ENCODE assay signal across 8 cellular contexts in the genomic region with DNA sequence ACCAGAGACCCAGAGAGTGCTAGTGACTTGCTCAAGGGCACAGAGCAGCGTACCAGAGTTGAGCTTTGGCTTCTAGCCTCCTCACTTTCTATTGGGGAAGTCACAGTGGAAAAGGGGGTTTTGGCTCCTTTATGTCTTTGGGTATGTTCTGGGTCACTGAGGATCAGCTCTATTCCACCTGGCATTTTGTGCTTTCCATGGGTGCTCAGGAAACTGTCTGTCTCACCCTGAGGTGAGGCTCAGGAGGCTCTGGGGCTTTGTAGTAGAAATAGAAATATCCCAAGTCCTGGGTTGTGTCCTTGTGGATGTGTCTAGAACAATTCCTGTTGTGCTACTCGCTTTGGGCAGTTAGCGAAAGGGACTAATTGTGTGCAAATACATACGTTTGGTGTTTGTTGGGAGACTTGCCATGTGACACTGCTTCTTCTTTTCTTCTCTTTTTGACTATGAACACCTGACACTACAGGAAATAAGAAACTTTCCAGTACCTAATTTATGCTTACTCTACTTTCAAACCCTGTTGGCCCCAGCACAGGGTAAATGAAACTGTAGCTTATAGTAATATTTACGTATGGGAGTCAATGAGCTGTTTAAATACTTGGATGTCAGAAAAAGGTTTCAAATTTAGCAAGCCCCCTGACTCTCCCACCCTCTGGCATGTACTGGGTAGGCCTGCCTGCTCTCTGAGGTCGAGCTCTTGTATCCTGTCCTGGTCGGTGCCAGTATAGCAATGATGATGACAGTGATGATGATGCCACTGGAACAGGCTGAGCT. TPM values are rescaled to one million over a fixed set of nuclear protein-coding genes. Genes with fewer than 3 reads are reported as not detected.
DNase-seq lines count a peak whose midpoint lies in the region; ATAC-seq and TF ChIP-seq lines count a peak whose summit lies in the region.

No MANE protein-coding gene starts in this region.

- H3K27ac Mint-ChIP-seq in stimulated activated memory B cell treated with anti-CD40 and anti-IgM and Interleukin-4, amounts not matched to agents 10 μg/mL and 1 μg/mL and 100 μg/mL, for 72 hours = no peak overlapping the region

- H4K20me1 ChIP-seq in SK-N-SH (ENCODE audit: insufficient read depth) = peaks cover 16% of the 10 kb centered on the region

- no peak overlapping the region for H3K4me3 Mint-ChIP-seq in stimulated activated memory B cell treated with anti-CD40 and anti-IgM and Interleukin-4, amounts not matched to agents 10 μg/mL and 1 μg/mL and 100 μg/mL, for 72 hours

- peaks cover 88% of the 10 kb centered on the region for H3K79me2 ChIP-seq in SK-N-SH (ENCODE audit: insufficient read depth)

- peaks cover 28 to 33% of the 10 kb centered on the region in 2 experiments for H3K4me1 ChIP-seq in SK-N-SH (ENCODE audit: control insufficient read depth in 1 of 2, insufficient read depth in 2 of 2, low read depth in 1 of 2, low read length in 1 of 2)
- H3K4me1 ChIP-seq in BE2C = peaks cover 5% of the 10 kb centered on the region; the same call in 1 of the 2 replicates

- H3K4me2 ChIP-seq in SK-N-SH = no peak overlapping the region

- peaks cover under 1% of the 10 kb centered on the region for H3K4me1 Mint-ChIP-seq in stimulated activated memory B cell treated with anti-CD40 and anti-IgM and Interleukin-4, amounts not matched to agents 10 μg/mL and 1 μg/mL and 100 μg/mL, for 72 hours

- H3K27me3 Mint-ChIP-seq in stimulated activated memory B cell treated with anti-CD40 and anti-IgM and Interleukin-4, amounts not matched to agents 10 μg/mL and 1 μg/mL and 100 μg/mL, for 72 hours = no peaks in the 10 kb centered on the region

- H3K4me3 ChIP-seq in SK-N-SH (ENCODE audit: low read depth in 2 of 2, low read length in 1 of 2) (no peak overlapping the region), BE2C (ENCODE audit: low read depth, low read length) (no peak overlapping the region)

- no peaks in the 10 kb centered on the region for H3K9me3 Mint-ChIP-seq in stimulated activated memory B cell treated with anti-CD40 and anti-IgM and Interleukin-4, amounts not matched to agents 10 μg/mL and 1 μg/mL and 100 μg/mL, for 72 hours

- H3K27ac ChIP-seq in SK-N-SH (ENCODE audit: low read depth in 2 of 2, low read length in 1 of 2) = peak overlapping the region in 1 of 2 experiments; percentile 10; a peak in 1 of 4 replicates

- no peak overlapping the region for H3K9ac ChIP-seq in SK-N-SH

- H3K9me3 ChIP-seq in SK-N-SH (no peaks in the 10 kb centered on the region), BE2C (no peaks in the 10 kb centered on the region)

- H3K27me3 ChIP-seq in SK-N-SH (ENCODE audit: insufficient read depth) = no peaks in the 10 kb centered on the region
- no peaks in the 10 kb centered on the region for H3K27me3 ChIP-seq in BE2C

- peaks cover 26% of the 10 kb centered on the region for H3K36me3 Mint-ChIP-seq in stimulated activated memory B cell treated with anti-CD40 and anti-IgM and Interleukin-4, amounts not matched to agents 10 μg/mL and 1 μg/mL and 100 μg/mL, for 72 hours

- CTCF ChIA-PET in SK-N-SH (lab: Yijun Ruan, JAX) = interaction anchor here (1.0 to 1.1 kb wide), 2 partner anchors 10 to 203 kb away, joined by 3 read pairs; no protein-coding TSS in a partner anchor

- H3F3A ChIP-seq in SK-N-SH (replicated peaks; ENCODE audit: insufficient read depth) = peaks cover 41% of the 10 kb centered on the region

- H3K36me3 ChIP-seq in SK-N-SH (replicated peaks in 1 of 2; ENCODE audit: control insufficient read depth in 1 of 2, insufficient read depth in 2 of 2, low read length in 1 of 2) (peaks cover 0 to 5% of the 10 kb centered on the region in 2 experiments), BE2C (no peaks in the 10 kb centered on the region)

- no peak for ATAC-seq in SK-N-SH treated with all-trans-retinoic acid at 6 μM for 48 hours
- peak; percentile 53 for ATAC-seq in HG03103 (IDR thresholded peaks at IDR 0.05; ENCODE audit: low read depth, unreplicated experiment)
- peak; percentile 90 for ATAC-seq in stimulated activated memory B cell treated with anti-CD40 and anti-IgM and Interleukin-4, amounts not matched to agents 10 μg/mL and 1 μg/mL and 100 μg/mL, for 72 hours
- no peak for ATAC-seq in omental fat pad (ENCODE audit: low FRiP score)

- no peak overlapping the region for H2AFZ ChIP-seq in SK-N-SH (ENCODE audit: low read depth)

- POLR2A ChIA-PET in SK-N-SH (lab: Yijun Ruan, JAX) = interaction anchor here (0.5 kb wide), 1 partner anchor 11 kb away, joined by 3 read pairs; no protein-coding TSS in a partner anchor

- DNase-seq in SK-N-SH (no peak), omental fat pad (ENCODE audit: low spot score) (no peak), C1 segment of cervical spinal cord (lab: John Stamatoyannopoulos, UW) (no peak), BE2C (no peak)
- peak; percentile 53 for DNase-seq in activated T-helper 9 cell treated with anti-CD3 and anti-CD28 coated beads, Interleukin-2, amount 50 U/mL, for 16 hours (ENCODE audit: low read depth)

- TF ChIP-seq RAD21 in SK-N-SH (IDR thresholded peaks at IDR 0.05; ENCODE audit: low read length) = no peak

- TF ChIP-seq EP300 in SK-N-SH (IDR thresholded peaks at IDR 0.05; ENCODE audit: borderline replicate concordance in 1 of 2, low read depth in 1 of 2, low read length in 1 of 2) = no peak

- no peak for TF ChIP-seq CTCF in SK-N-SH (IDR thresholded peaks at IDR 0.05)
- TF ChIP-seq CTCF in omental fat pad (IDR thresholded peaks at IDR 0.05) = no peak
- no peak for TF ChIP-seq CTCF in BE2C (IDR thresholded peaks at IDR 0.05; ENCODE audit: low read depth, low read length)

- no peaks in the 10 kb centered on the region for H3K9me2 ChIP-seq in SK-N-SH

- 85% methylated on average over 7 of the region's 7 CpGs for WGBS in SK-N-SH (ENCODE audit: low lambda C conversion rate)

TF ChIP-seq in SK-N-SH treated with all-trans-retinoic acid at 6 μM for 48 hours, 23 proteins besides CTCF, POLR2A, EP300 and RAD21 (continues in another document):
- TF ChIP-seq SNAI2 (CRISPR knock-in tag; IDR thresholded peaks at IDR 0.05) (peak; percentile 56; the same call in 1 of the 2 replicates), CSDC2 (CRISPR knock-in tag; IDR thresholded peaks at IDR 0.05) (0 out of 2 replicates have a peak, but pooled peaks have one; percentile 11), ZNF8 (CRISPR knock-in tag; IDR thresholded peaks at IDR 0.05) (no peak), ZC3H10 (CRISPR knock-in tag; IDR thresholded peaks at IDR 0.05) (no peak)
- TF ChIP-seq, protein P1, sequence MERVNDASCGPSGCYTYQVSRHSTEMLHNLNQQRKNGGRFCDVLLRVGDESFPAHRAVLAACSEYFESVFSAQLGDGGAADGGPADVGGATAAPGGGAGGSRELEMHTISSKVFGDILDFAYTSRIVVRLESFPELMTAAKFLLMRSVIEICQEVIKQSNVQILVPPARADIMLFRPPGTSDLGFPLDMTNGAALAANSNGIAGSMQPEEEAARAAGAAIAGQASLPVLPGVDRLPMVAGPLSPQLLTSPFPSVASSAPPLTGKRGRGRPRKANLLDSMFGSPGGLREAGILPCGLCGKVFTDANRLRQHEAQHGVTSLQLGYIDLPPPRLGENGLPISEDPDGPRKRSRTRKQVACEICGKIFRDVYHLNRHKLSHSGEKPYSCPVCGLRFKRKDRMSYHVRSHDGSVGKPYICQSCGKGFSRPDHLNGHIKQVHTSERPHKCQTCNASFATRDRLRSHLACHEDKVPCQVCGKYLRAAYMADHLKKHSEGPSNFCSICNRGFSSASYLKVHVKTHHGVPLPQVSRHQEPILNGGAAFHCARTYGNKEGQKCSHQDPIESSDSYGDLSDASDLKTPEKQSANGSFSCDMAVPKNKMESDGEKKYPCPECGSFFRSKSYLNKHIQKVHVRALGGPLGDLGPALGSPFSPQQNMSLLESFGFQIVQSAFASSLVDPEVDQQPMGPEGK (CRISPR knock-in tag; IDR thresholded peaks at IDR 0.05; ENCODE audit: borderline replicate concordance) = no peak

TF ChIP-seq in SK-N-SH, 30 proteins besides CTCF, POLR2A, EP300 and RAD21:
- TF ChIP-seq JUND (IDR thresholded peaks at IDR 0.05) (no peak), FOSL2 (IDR thresholded peaks at IDR 0.05; ENCODE audit: borderline replicate concordance, low read depth) (no peak), FOXM1 (IDR thresholded peaks at IDR 0.05; ENCODE audit: low read depth) (no peak)
TF ChIP-seq in SK-N-SH: peak in this region for 0.

RNA-seq across cellular contexts. Expression of a gene that starts 35.6 kb away (rescaled TPM):
- 18.0 and 19.5 TPM in 2 replicates for polyA plus RNA-seq in SK-N-SH (2012; rRNA removed)
- 12.0 and 14.6 TPM in 2 replicates for polyA plus RNA-seq in SK-N-SH (2012; cell fraction: cytosol; rRNA removed)
- polyA plus RNA-seq in SK-N-SH (2012; cell fraction: nucleus; rRNA removed) = 47.4 and 59.5 TPM in 2 replicates
- total RNA-seq in omental fat pad = 10 to 100 TPM; 30.9 to 58.1 (median 49.9) TPM
- polyA plus RNA-seq in BE2C (2012; ENCODE audit: insufficient read depth, insufficient read length, low read depth) = 2.1 TPM

Comparison
In these comparisons a context has a peak if more than half of its experiments do, and no peak if none do; other contexts are left out.
1. ATAC-seq: peak in HG03103 (single experiment) and stimulated activated memory B cell treated with anti-CD40 and anti-IgM and Interleukin-4, amounts not matched to agents 10 μg/mL and 1 μg/mL and 100 μg/mL, for 72 hours (single experiment); none in SK-N-SH treated with all-trans-retinoic acid at 6 μM for 48 hours (single experiment) and omental fat pad (single experiment).